ENCODE assay signal across 16 cellular contexts in the genomic region with DNA sequence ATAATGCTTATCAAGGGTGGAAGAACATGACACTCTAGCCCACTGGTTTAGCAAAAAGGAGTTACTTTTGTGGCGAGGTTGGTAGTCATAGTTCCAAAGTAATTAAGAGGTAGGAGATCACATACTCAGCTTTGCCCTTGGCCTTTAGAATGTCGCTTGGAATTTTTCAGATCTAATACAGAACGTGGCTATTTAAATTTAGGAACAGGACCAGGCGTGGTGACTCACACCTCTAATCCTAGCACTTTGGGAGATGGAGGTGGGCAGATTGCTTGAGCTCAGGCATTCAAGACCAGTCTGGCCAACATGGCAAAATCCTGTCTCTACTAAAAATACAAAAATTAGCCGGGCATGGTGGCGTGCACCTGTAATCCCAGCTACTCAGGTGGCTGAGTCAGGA. TPM values are rescaled to one million over a fixed set of nuclear protein-coding genes. Genes with fewer than 3 reads are reported as not detected.
DNase-seq lines count a peak whose midpoint lies in the region; ATAC-seq and TF ChIP-seq lines count a peak whose summit lies in the region.
"Had no signal": no experiment of that assay in that cellular context is flagged by ENCODE, and none has a peak within 500 bp of the region (broad histone marks: within the 10 kb centered on the region; RNA-seq: fewer than 3 reads in every experiment).

No MANE protein-coding gene starts in this region.

- TF ChIP-seq POLR2A in spleen (IDR thresholded peaks at IDR 0.05) = no peak

- whole genome bisulfite sequencing in psoas muscle, 3 donors = 31 to 62% (median 37%) methylated on average over 6 of the region's 6 CpGs
- WGBS in spleen, 5 donors = 85 to 90% (median 89%) methylated on average over 6 of the region's 6 CpGs

- H3K4me3 Mint-ChIP-seq in natural killer cell = no peak overlapping the region
- H3K4me3 Mint-ChIP-seq: CD4-positive, alpha-beta memory T cell; HFFc6 had no signal

- H3K36me3 Mint-ChIP-seq in natural killer cell = no peaks in the 10 kb centered on the region
- H3K36me3 Mint-ChIP-seq: CD4-positive, alpha-beta memory T cell had no signal

- H3K9me3 Mint-ChIP-seq in natural killer cell = no peaks in the 10 kb centered on the region
- H3K9me3 Mint-ChIP-seq: CD4-positive, alpha-beta memory T cell; HFFc6 had no signal

- in situ Hi-C loops in G401 (cut with HindIII; ENCODE audit: low sequenced_read_pairs) = no loop called here

- TF ChIP-seq CTCF in psoas muscle (IDR thresholded peaks at IDR 0.05) (no peak), spleen (IDR thresholded peaks at IDR 0.05 in 8 of 11, conservative IDR thresholded peaks at IDR 0.05 in 3 of 11) (no peak), natural killer cell (IDR thresholded peaks at IDR 0.05) (no peak)

- intact Hi-C loops in psoas muscle (cut with DNase I) (loop anchor here (5.0 to 10.0 kb wide), 3 partner anchors 298 to 390 kb away; no protein-coding TSS in a partner anchor), spleen (cut with DNase I; ENCODE audit: low total_unique reads) (no loop called here), natural killer cell (cut with micrococcal nuclease) (loop anchor here (2.0 kb wide), 1 partner anchor 388 kb away; no protein-coding TSS in a partner anchor)

- H3K27ac Mint-ChIP-seq in natural killer cell = no peak overlapping the region
- H3K27ac Mint-ChIP-seq: CD4-positive, alpha-beta memory T cell; HFFc6 had no signal

- H3K4me3 ChIP-seq in psoas muscle (no peak overlapping the region), spleen (no peak overlapping the region)
- H3K4me3 ChIP-seq: HAP-1 had no signal

- H3K9me3 ChIP-seq in psoas muscle = no peaks in the 10 kb centered on the region
- H3K9me3 ChIP-seq in spleen = no peaks in the 10 kb centered on the region
- H3K9me3 ChIP-seq: BE2C, HAP-1 had no signal

- H3K4me1 Mint-ChIP-seq in natural killer cell = no peaks in the 10 kb centered on the region

- H3K4me1 ChIP-seq in psoas muscle (peaks cover 15% of the 10 kb centered on the region), spleen (peaks cover 0 to 4% (median 0%) of the 10 kb centered on the region in 6 donors)
- H3K4me1 ChIP-seq: BE2C, HAP-1 had no signal

- H3K27ac ChIP-seq in psoas muscle (no peak overlapping the region), spleen (no peak overlapping the region)
- H3K27ac ChIP-seq: C4-2B had no signal

- H3K27me3 Mint-ChIP-seq in natural killer cell (ENCODE audit: low read depth in 2 of 2) = peaks cover 7 to 8% of the 10 kb centered on the region in 2 donors

- DNase-seq in G401 (ENCODE audit: low spot score) (peak; percentile 30), cerebellar cortex (ENCODE audit: low spot score) (peak; percentile 23), psoas muscle (no peak), spleen (peak; percentile 20), natural killer cell (no peak), DMS79 treated with DMSO at 0.1 percent for 48 hours (lab: John Stamatoyannopoulos, UW) (no peak)
- DNase-seq: BE2C; CD4-positive, alpha-beta memory T cell; DMS79; EL; GDM1; HFFc6 had no signal

- peak; percentile 74 to 82 (median 76) for ATAC-seq in psoas muscle
- no peak for ATAC-seq in natural killer cell
- no peak for ATAC-seq in GM18520 (IDR thresholded peaks at IDR 0.05; ENCODE audit: unreplicated experiment)
- ATAC-seq: HepG2 had no signal

- H3K27me3 ChIP-seq in psoas muscle (ENCODE audit: insufficient read depth in 3 of 3, low read length in 2 of 3) = no peaks in the 10 kb centered on the region
- H3K27me3 ChIP-seq in spleen (replicated peaks in 1 of 7) = no peaks in the 10 kb centered on the region
- H3K27me3 ChIP-seq: BE2C had no signal

- H3K36me3 ChIP-seq in psoas muscle (ENCODE audit: insufficient read depth in 1 of 2, low read depth in 1 of 2) = no peaks in the 10 kb centered on the region
- H3K36me3 ChIP-seq in spleen = no peaks in the 10 kb centered on the region
- H3K36me3 ChIP-seq: BE2C, HAP-1 had no signal

RNA-seq across cellular contexts. Expression of gene ZNRF3, which starts 26.1 kb away (rescaled TPM):
- 11.9 and 13.8 TPM in 2 replicates for total RNA-seq in G401 (2014; rRNA removed; shearing (Covaris generic))
- total RNA-seq in psoas muscle (1 to 10 TPM; 4.9 to 8.5 (median 7.4) TPM), spleen (1 to 10 TPM; 1.9 to 4.5 (median 3.4) TPM), natural killer cell (under 1 TPM; 0.23 to 0.34 (median 0.33) TPM)
- polyA plus RNA-seq in psoas muscle (1 to 10 TPM; 2.2 to 4.8 (median 2.4) TPM), spleen (under 1 TPM; 0.15 to 0.51 (median 0.30) TPM)

RNA-seq across cellular contexts. Expression of gene XBP1, which starts 56.9 kb away (rescaled TPM):
- total RNA-seq in G401 (2014; rRNA removed; shearing (Covaris generic)) = 107 and 124 TPM in 2 replicates
- total RNA-seq in psoas muscle (100 to 1,000 TPM in 2 of 4 donors, 10 to 100 TPM in 2; 38.9 to 151 (median 98.8) TPM), spleen (100 to 1,000 TPM; 136 to 703 (median 251) TPM), natural killer cell (100 to 1,000 TPM; 221 to 240 (median 224) TPM)
- polyA plus RNA-seq in psoas muscle (100 to 1,000 TPM in 2 of 3 donors, 10 to 100 TPM in 1; 82.6 to 173 (median 110) TPM), spleen (10 to 100 TPM; 26.8 to 53.8 (median 47.0) TPM)

Comparison
In these comparisons a context has a peak if more than half of its experiments do, and no peak if none do; other contexts are left out.
1. DNase-seq: peak in G401 (single experiment), cerebellar cortex (single experiment) and spleen (single experiment); none in psoas muscle (0 of 2), natural killer cell (single experiment) and DMS79 treated with DMSO at 0.1 percent for 48 hours (single experiment).
2. ATAC-seq: peak in psoas muscle (4 of 4); none in natural killer cell (0 of 3) and GM18520 (single experiment).